8 cellular contexts compared by ENCODE assay signal in the genomic region with DNA sequence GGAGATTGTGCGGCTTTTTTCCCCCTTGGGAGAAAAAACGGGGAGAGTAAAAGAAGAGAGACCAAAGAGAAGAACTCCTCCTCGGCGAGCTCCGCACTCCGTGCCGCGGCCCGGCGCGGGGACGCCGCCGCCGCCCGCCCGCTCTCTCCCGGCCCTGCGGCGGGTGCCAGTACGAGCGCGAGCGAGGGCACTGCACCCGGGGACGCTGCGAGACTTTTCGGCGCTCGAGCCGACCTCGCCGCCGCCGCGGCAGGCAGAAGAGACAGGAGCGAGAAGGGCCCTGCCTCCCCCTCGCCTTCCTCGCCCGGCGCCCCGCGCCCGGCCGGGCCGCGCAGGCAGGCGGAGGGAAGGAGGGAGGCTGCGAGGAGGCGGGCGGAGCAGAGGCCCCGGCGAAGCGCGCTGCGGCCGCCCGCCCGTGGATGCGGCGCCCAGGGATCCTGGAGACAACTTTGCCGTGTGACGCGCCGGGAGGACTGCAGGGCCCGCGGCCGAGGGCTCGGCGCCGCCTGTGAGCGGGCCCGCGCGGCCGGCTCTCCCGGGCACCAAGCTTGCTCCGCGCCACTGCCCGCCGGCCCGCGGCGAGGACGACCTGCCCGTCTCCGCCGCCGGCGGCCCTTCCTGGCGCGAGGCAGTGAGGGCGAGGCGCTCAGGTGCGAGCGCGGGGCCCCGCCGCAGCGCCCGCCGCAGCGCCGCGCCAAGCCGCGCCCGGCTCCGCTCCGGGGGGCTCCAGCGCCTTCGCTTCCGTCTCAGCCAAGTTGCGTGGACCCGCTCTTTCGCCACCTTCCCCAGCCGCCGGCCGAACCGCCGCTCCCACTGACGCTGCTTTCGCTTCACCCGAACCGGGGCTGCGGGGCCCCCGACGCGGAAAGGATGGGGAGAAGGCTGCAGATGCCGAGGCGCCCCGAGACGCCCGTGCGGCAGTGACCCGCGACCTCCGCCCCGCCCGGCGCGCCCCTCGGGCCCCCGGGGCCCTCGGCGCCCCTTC. TPM values are rescaled to one million over a fixed set of nuclear protein-coding genes. Genes with fewer than 3 reads are reported as not detected.
A peak's percentile ranks its signal among the peaks of the same experiment; 100 is the strongest.
DNase-seq lines count a peak whose midpoint lies in the region; ATAC-seq and TF ChIP-seq lines count a peak whose summit lies in the region.

No MANE protein-coding gene starts in this region.

- DNase-seq in activated T-cell treated with anti-CD3 and anti-CD28 coated beads for 48 hours (ENCODE audit: low read depth) (peak; percentile 33), activated T-cell treated with anti-CD3 and anti-CD28 coated beads for 4 hours (no peak), fibroblast of pulmonary artery (ENCODE audit: low read depth) (no peak), ovary (peak in 3 of 5 donors; percentile 28 to 47 (median 37)), ureter (ENCODE audit: low spot score) (no peak), NAMALWA (ENCODE audit: low spot score) (no peak)

- no peaks in the 10 kb centered on the region for H3K36me3 ChIP-seq in ovary

- intact Hi-C loops in ovary (cut with DNase I), result loop anchor here (2.0 to 10.0 kb wide), 6 partner anchors 180 to 742 kb away; no protein-coding TSS in a partner anchor

- no peak for TF ChIP-seq EP300 in ovary (IDR thresholded peaks at IDR 0.05)

- TF ChIP-seq POLR2A in ovary (IDR thresholded peaks at IDR 0.05), result no peak

- TF ChIP-seq CTCF in VCaP (conservative IDR thresholded peaks at IDR 0.05) (no peak), fibroblast of pulmonary artery (IDR thresholded peaks at IDR 0.05; ENCODE audit: low read length, missing control alignments) (no peak), ovary (IDR thresholded peaks at IDR 0.05) (no peak)

- no peaks in the 10 kb centered on the region for H3K9me3 ChIP-seq in ovary

- H3K27ac ChIP-seq in VCaP (peak overlapping the region; percentile 88), ovary (no peak overlapping the region)

- no peaks in the 10 kb centered on the region for H3K27me3 ChIP-seq in ovary

- H3K4me3 ChIP-seq in fibroblast of pulmonary artery (replicated peaks; ENCODE audit: low read depth, low read length) (peak overlapping the region; percentile 36), ovary (peak overlapping the region; percentile 49)

- peaks cover 10% of the 10 kb centered on the region for H3K4me1 ChIP-seq in ovary (ENCODE audit: insufficient read depth)

- WGBS in ovary, 3 donors, result 0 to 1% (median 1%) methylated on average over 74 to 145 of the region's 146 CpGs

- ATAC-seq in HG03108 (IDR thresholded peaks at IDR 0.05; ENCODE audit: unreplicated experiment), result no peak

RNA-seq across cellular contexts. Expression of a gene that starts 0.7 kb away (rescaled TPM):
- total RNA-seq in ovary (1 to 10 TPM; 1.1 to 4.8 (median 3.5) TPM), ureter (10.8 TPM)
- polyA plus RNA-seq in ovary, result 1 to 10 TPM; 4.8 to 6.9 TPM

Comparison
In these comparisons a context has a peak if more than half of its experiments do, and no peak if none do; other contexts are left out.
1. DNase-seq: peak in activated T-cell treated with anti-CD3 and anti-CD28 coated beads for 48 hours (single experiment) and ovary (3 of 5); none in activated T-cell treated with anti-CD3 and anti-CD28 coated beads for 4 hours (single experiment), fibroblast of pulmonary artery (single experiment), ureter (single experiment) and NAMALWA (single experiment).